ENCODE assay signal across 8 cellular contexts in the genomic region with DNA sequence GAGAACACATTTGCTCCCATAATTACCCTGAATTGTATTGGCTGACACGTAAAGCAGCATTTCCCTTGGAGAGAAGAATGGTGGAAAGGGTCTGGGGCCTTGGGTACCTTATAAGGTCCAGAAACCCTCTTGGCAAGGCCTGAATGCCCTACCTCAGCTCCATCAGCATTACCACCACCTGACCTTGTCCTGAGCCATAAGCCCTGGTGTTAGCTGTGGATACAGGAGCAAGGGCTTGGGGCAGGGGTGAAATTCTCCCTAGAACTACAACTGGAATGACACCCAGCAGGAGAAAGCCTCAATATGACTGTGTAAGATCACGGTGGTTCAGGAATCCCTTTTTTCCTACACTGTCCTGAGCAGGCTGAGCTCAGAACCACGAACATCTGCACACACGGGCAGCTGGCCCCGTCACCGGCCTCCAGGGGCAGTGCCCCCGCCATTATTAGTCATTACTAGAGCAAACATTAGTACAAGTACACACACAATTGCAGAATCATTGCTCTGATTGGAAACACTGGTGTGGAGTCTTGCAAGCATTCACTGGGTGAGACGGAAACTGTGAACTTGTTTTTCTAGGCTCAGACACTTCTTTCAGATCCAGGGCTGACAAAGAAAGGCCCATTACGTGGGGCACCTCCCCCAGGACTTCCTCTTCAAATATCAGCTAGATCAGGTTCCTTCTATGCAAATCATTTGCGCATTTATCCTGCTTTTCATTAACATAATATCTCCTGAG. TPM values are rescaled to one million over a fixed set of nuclear protein-coding genes. Genes with fewer than 3 reads are reported as not detected.
DNase-seq lines count a peak whose midpoint lies in the region; ATAC-seq and TF ChIP-seq lines count a peak whose summit lies in the region.

No MANE protein-coding gene starts in this region.

- no peaks in the 10 kb centered on the region for H3K9me2 ChIP-seq in neural cell (ENCODE audit: insufficient read depth, low read length)

- TF ChIP-seq EP300 in neural cell (conservative IDR thresholded peaks at IDR 0.05; ENCODE audit: poor library complexity, severe bottlenecking) = no peak

- no peak for TF ChIP-seq RAD21 in neural cell (conservative IDR thresholded peaks at IDR 0.05)

- DNase-seq in DMS53 (lab: John Stamatoyannopoulos, UW) (peak; percentile 96), HuH-7 (ENCODE audit: low spot score) (peak; percentile 33), HK-2 (ENCODE audit: unreplicated experiment) (no peak), epidermal melanocyte (ENCODE audit: insufficient read length, low spot score) (no peak), SW 1271 (lab: John Stamatoyannopoulos, UW) (no peak)
- peak; percentile 7 for DNase-seq in activated CD4-positive, alpha-beta T cell treated with anti-CD3 and anti-CD28 coated beads, Interleukin-2, amount 50 U/mL, for 4 hours

- H3F3A ChIP-seq in neural cell (ENCODE audit: insufficient read depth, low read length, poor library complexity, severe bottlenecking) = no peaks in the 10 kb centered on the region

- no peaks in the 10 kb centered on the region for H3K27me3 ChIP-seq in neural cell (ENCODE audit: insufficient read depth, low read depth, low read length)

- peak; percentile 61 for ATAC-seq in GM19043 (IDR thresholded peaks at IDR 0.05; ENCODE audit: low read depth, unreplicated experiment)

- H2AFZ ChIP-seq in neural cell (ENCODE audit: low read depth, low read length) = no peak overlapping the region

- TF ChIP-seq CTCF in neural cell (IDR thresholded peaks at IDR 0.05; ENCODE audit: poor library complexity, severe bottlenecking) = no peak

- H3K79me2 ChIP-seq in neural cell (replicated peaks; ENCODE audit: insufficient read depth, low read length) = no peaks in the 10 kb centered on the region

- no peak overlapping the region for H3K4me2 ChIP-seq in neural cell (ENCODE audit: low read length)

- H3K4me3 ChIP-seq in neural cell (ENCODE audit: low read length) = no peak overlapping the region

- no peaks in the 10 kb centered on the region for H4K20me1 ChIP-seq in neural cell (ENCODE audit: insufficient read depth)

- H3K9ac ChIP-seq in neural cell (ENCODE audit: low read length) = no peak overlapping the region

- H3K36me3 ChIP-seq in neural cell (ENCODE audit: insufficient read depth, low read length) = no peaks in the 10 kb centered on the region

- H3K9me3 ChIP-seq in neural cell (ENCODE audit: low read length) = no peaks in the 10 kb centered on the region

- peak overlapping the region; percentile 12 for H3K27ac ChIP-seq in neural cell (ENCODE audit: low read length)

TF ChIP-seq in neural cell, 6 proteins besides CTCF, POLR2A, EP300 and RAD21:
- no peak for TF ChIP-seq MXI1 (conservative IDR thresholded peaks at IDR 0.05; ENCODE audit: poor library complexity, severe bottlenecking)
- TF ChIP-seq EZH2 (IDR thresholded peaks at IDR 0.05; ENCODE audit: borderline replicate concordance, insufficient read depth, low read length, poor library complexity, severe bottlenecking) = no peak
- TF ChIP-seq REST (IDR thresholded peaks at IDR 0.05; ENCODE audit: borderline replicate concordance) = no peak
- no peak for TF ChIP-seq SMC3 (conservative IDR thresholded peaks at IDR 0.05; ENCODE audit: poor library complexity)
- TF ChIP-seq TAF1 (IDR thresholded peaks at IDR 0.05; ENCODE audit: low read depth) = no peak
- no peak for TF ChIP-seq POLR2AphosphoS5 (IDR thresholded peaks at IDR 0.05)

RNA-seq across cellular contexts. Expression of gene MTIF3, which starts 26.7 kb away (rescaled TPM):
- 66.5 and 68.8 TPM in 2 replicates for polyA plus RNA-seq in neural cell
- polyA minus RNA-seq in neural cell = 35.3 and 44.6 TPM in 2 replicates

RNA-seq across cellular contexts. Expression of gene GTF3A, which starts 52.7 kb away (rescaled TPM):
- polyA plus RNA-seq in neural cell = 104 and 111 TPM in 2 replicates
- 59.2 and 64.1 TPM in 2 replicates for polyA minus RNA-seq in neural cell

Comparison
In these comparisons a context has a peak if more than half of its experiments do, and no peak if none do; other contexts are left out.
1. DNase-seq: peak in DMS53 (single experiment), HuH-7 (single experiment) and activated CD4-positive, alpha-beta T cell treated with anti-CD3 and anti-CD28 coated beads, Interleukin-2, amount 50 U/mL, for 4 hours (2 of 2); none in HK-2 (single experiment), epidermal melanocyte (single experiment) and SW 1271 (0 of 2).